In genomic region chr1:89927037-89927436, GRCh38 we compare ENCODE assay signal across 15 cellular contexts.
DNase-seq lines count a peak whose midpoint lies in the region; ATAC-seq and TF ChIP-seq lines count a peak whose summit lies in the region.
"Had no signal": no experiment of that assay in that cellular context is flagged by ENCODE, and none has a peak within 500 bp of the region (broad histone marks: within the 10 kb centered on the region; RNA-seq: fewer than 3 reads in every experiment).

No MANE protein-coding gene starts in this region.

- H3K4me1 Mint-ChIP-seq in CD8-positive, alpha-beta T cell (ENCODE audit: low read depth) = peaks cover 30% of the 10 kb centered on the region
- H3K4me1 Mint-ChIP-seq in H9 (peaks cover 38 to 42% of the 10 kb centered on the region in 2 experiments), endothelial cell (ENCODE audit: unreplicated experiment) (peaks cover 30% of the 10 kb centered on the region), nephron (no peaks in the 10 kb centered on the region)

- no peaks in the 10 kb centered on the region for H3K23me2 ChIP-seq in H9 (ENCODE audit: insufficient read length, low read depth, low read length, poor library complexity, severe bottlenecking)

- H3K79me2 ChIP-seq in H9 (ENCODE audit: insufficient read depth, low read length) = no peaks in the 10 kb centered on the region

- no peak overlapping the region for H2AFZ ChIP-seq in H9 (ENCODE audit: low read length)

- H4K20me1 ChIP-seq in H9 (ENCODE audit: control insufficient read depth, insufficient read depth, insufficient read length) = no peaks in the 10 kb centered on the region

- no peak overlapping the region for H3K23ac ChIP-seq in H9 (ENCODE audit: insufficient read length, low read depth, low read length)

- H2BK120ac ChIP-seq in H9 (ENCODE audit: low read depth, low read length, poor library complexity, severe bottlenecking) = no peak overlapping the region

- WGBS in H9 (ENCODE audit: extremely low coverage, insufficient read length, low lambda C conversion rate) = no CpG with 5 or more reads among the region's 5 CpGs

- H3K36me3 ChIP-seq in CD8-positive, alpha-beta T cell (ENCODE audit: insufficient read depth, low read length) = no peaks in the 10 kb centered on the region

- H3K27me3 Mint-ChIP-seq in CD8-positive, alpha-beta T cell (ENCODE audit: low read depth) = no peaks in the 10 kb centered on the region
- no peaks in the 10 kb centered on the region for H3K27me3 Mint-ChIP-seq in H9 (ENCODE audit: low read depth)
- peaks cover 3% of the 10 kb centered on the region for H3K27me3 Mint-ChIP-seq in endothelial cell (ENCODE audit: unreplicated experiment)
- H3K27me3 Mint-ChIP-seq in nephron (ENCODE audit: low read depth) = no peaks in the 10 kb centered on the region
- H3K27me3 Mint-ChIP-seq: B cell; CD4-positive, alpha-beta memory T cell had no signal

- no peak for TF ChIP-seq CTCF in CD8-positive, alpha-beta T cell (IDR thresholded peaks at IDR 0.05)
- TF ChIP-seq CTCF in H9 (conservative IDR thresholded peaks at IDR 0.05) (no peak), endothelial cell (IDR thresholded peaks at IDR 0.05; ENCODE audit: unreplicated experiment) (no peak), nephron (IDR thresholded peaks at IDR 0.05; ENCODE audit: unreplicated experiment in 3 of 3) (no peak)

- H3K4me3 ChIP-seq in CD8-positive, alpha-beta T cell (ENCODE audit: low read depth, low read length) = no peak overlapping the region

- H3K79me1 ChIP-seq in H9 (ENCODE audit: insufficient read depth, low read depth, low read length, poor library complexity, severe bottlenecking) = no peaks in the 10 kb centered on the region

- no peak overlapping the region for H3K27ac ChIP-seq in CD8-positive, alpha-beta T cell (ENCODE audit: low read depth, low read length)
- no peak overlapping the region for H3K27ac ChIP-seq in H9 (ENCODE audit: insufficient read length, low read depth, low read length)

- CTCF ChIA-PET in CD8-positive, alpha-beta T cell (lab: Charles Lee) = interaction anchor here (1.1 to 3.0 kb wide), 2 partner anchors 8 to 83 kb away, joined by 3 to 10 read pairs; no protein-coding TSS in a partner anchor

- H2BK12ac ChIP-seq in H9 (ENCODE audit: insufficient read length, low read depth, low read length) = no peak overlapping the region

- no peak overlapping the region for H4K8ac ChIP-seq in H9 (replicated peaks; ENCODE audit: insufficient read length, low read depth, low read length)

- H3K36me3 Mint-ChIP-seq in CD8-positive, alpha-beta T cell = peaks cover 50% of the 10 kb centered on the region
- peaks cover 29 to 46% (median 39%) of the 10 kb centered on the region in 3 experiments for H3K36me3 Mint-ChIP-seq in H9 (ENCODE audit: insufficient read depth in 1 of 3, low read depth in 3 of 3)
- peaks cover 33% of the 10 kb centered on the region for H3K36me3 Mint-ChIP-seq in endothelial cell (ENCODE audit: low read depth, unreplicated experiment)
- peaks cover 70% of the 10 kb centered on the region for H3K36me3 Mint-ChIP-seq in nephron (ENCODE audit: low read depth)

- no peak for ATAC-seq in CD8-positive, alpha-beta T cell
- no peak for ATAC-seq in GM21529 (IDR thresholded peaks at IDR 0.05; ENCODE audit: unreplicated experiment)

- H3K4me1 ChIP-seq in CD8-positive, alpha-beta T cell (ENCODE audit: insufficient read depth, low read length) = peaks cover 7% of the 10 kb centered on the region
- H3K4me1 ChIP-seq in H9 (ENCODE audit: insufficient read depth, low read length) = peaks cover 17% of the 10 kb centered on the region; the same call in 1 of the 2 replicates

- no peak overlapping the region for H3K56ac ChIP-seq in H9 (ENCODE audit: insufficient read length, low read depth, low read length)

- H4K91ac ChIP-seq in H9 (ENCODE audit: insufficient read length, low read depth, low read length) = no peak overlapping the region

- no peaks in the 10 kb centered on the region for H3K27me3 ChIP-seq in CD8-positive, alpha-beta T cell (ENCODE audit: insufficient read depth, low read length)
- no peaks in the 10 kb centered on the region for H3K27me3 ChIP-seq in H9 (ENCODE audit: insufficient read depth, low read length)

- H3K4me3 Mint-ChIP-seq in CD8-positive, alpha-beta T cell = no peak overlapping the region
- H3K4me3 Mint-ChIP-seq in H9 (no peak overlapping the region), endothelial cell (ENCODE audit: unreplicated experiment) (peak overlapping the region; percentile 13), nephron (no peak overlapping the region)
- H3K4me3 Mint-ChIP-seq: B cell; CD4-positive, alpha-beta memory T cell had no signal

- H3K4ac ChIP-seq in H9 (ENCODE audit: low read depth, low read length) = no peak overlapping the region

- no peak overlapping the region for H2BK5ac ChIP-seq in H9 (ENCODE audit: insufficient read length, low read length)

- TF ChIP-seq POLR2A in erythroblast (IDR thresholded peaks at IDR 0.05; ENCODE audit: low read length) = no peak

- DNase-seq in CD8-positive, alpha-beta T cell = no peak
- no peak for DNase-seq in H9
- DNase-seq in endothelial cell (ENCODE audit: low spot score) = no peak
- no peak for DNase-seq in stimulated activated CD4-positive, alpha-beta T cell treated with anti-CD3 and anti-CD28 coated beads, Interleukin-4, amount 100 ng/mL, for 1 hour
- DNase-seq in erythroblast (lab: John Stamatoyannopoulos, UW) = no peak
- DNase-seq: C1 segment of cervical spinal cord; CD4-positive, alpha-beta memory T cell; COR-L47; DMS153; DMS79 treated with DMSO at 0.1 percent for 48 hours; EL; IMR-90 had no signal

- no peak overlapping the region for H3K4me2 ChIP-seq in H9 (ENCODE audit: insufficient read depth, insufficient read length, low read length)

- H3K9ac ChIP-seq in H9 (ENCODE audit: extremely low read depth, insufficient read length, low read length) = no peak overlapping the region

- intact Hi-C loops in CD8-positive, alpha-beta T cell (cut with DNase I, micrococcal nuclease) = loop anchor here in 1 of 2 experiments (5.0 kb wide), 1 partner anchor 35 kb away; no protein-coding TSS in a partner anchor

- H3K14ac ChIP-seq in H9 (ENCODE audit: insufficient read depth, low read length) = no peak overlapping the region

- H2BK15ac ChIP-seq in H9 (ENCODE audit: low read depth, low read length) = no peak overlapping the region

- peak overlapping the region; percentile 52 for H3K27ac Mint-ChIP-seq in CD8-positive, alpha-beta T cell
- H3K27ac Mint-ChIP-seq in H9 (peak overlapping the region in 2 of 3 experiments; percentile 5 to 55; a peak in 2 of 7 replicates), endothelial cell (ENCODE audit: unreplicated experiment) (no peak overlapping the region), nephron (peak overlapping the region in 2 of 3 experiments; percentile 30 to 79)
- H3K27ac Mint-ChIP-seq: B cell had no signal

- no peak overlapping the region for H3K18ac ChIP-seq in H9 (ENCODE audit: insufficient read length, low read depth, low read length)

- no peak overlapping the region for H2AK5ac ChIP-seq in H9 (ENCODE audit: insufficient read length, low read length)

- H3T11ph ChIP-seq in H9 (ENCODE audit: low read length) = no peak overlapping the region

- POLR2A ChIA-PET in CD8-positive, alpha-beta T cell (lab: Charles Lee) = interaction anchor here (1.0 to 1.2 kb wide), 2 partner anchors 10 to 59 kb away, joined by 3 read pairs; no protein-coding TSS in a partner anchor

- H3K9me3 ChIP-seq in CD8-positive, alpha-beta T cell (ENCODE audit: low read length) = no peaks in the 10 kb centered on the region
- peaks cover 5% of the 10 kb centered on the region for H3K9me3 ChIP-seq in H9 (ENCODE audit: control insufficient read depth, low read depth, low read length)

- no peak overlapping the region for H4K5ac ChIP-seq in H9 (ENCODE audit: insufficient read length, low read depth, low read length)

- no peaks in the 10 kb centered on the region for H3K9me3 Mint-ChIP-seq in CD8-positive, alpha-beta T cell
- H3K9me3 Mint-ChIP-seq in H9 (peaks cover 9 to 21% of the 10 kb centered on the region in 2 experiments), endothelial cell (ENCODE audit: unreplicated experiment) (no peaks in the 10 kb centered on the region), nephron (peaks cover 23% of the 10 kb centered on the region)

- H2BK20ac ChIP-seq in H9 (ENCODE audit: low read depth, low read length, poor library complexity, severe bottlenecking) = no peak overlapping the region
